ENCODE assay signal across 13 cellular contexts in genomic region chr1:25556132-25556670, GRCh38. TPM values are rescaled to one million over a fixed set of nuclear protein-coding genes. Genes with fewer than 3 reads are reported as not detected.
A peak's percentile ranks its signal among the peaks of the same experiment; 100 is the strongest.
DNase-seq lines count a peak whose midpoint lies in the region; ATAC-seq, FAIRE-seq and TF ChIP-seq lines count a peak whose summit lies in the region.
"Had no signal": no experiment of that assay in that cellular context is flagged by ENCODE, and none has a peak within 500 bp of the region (broad histone marks: within the 10 kb centered on the region; RNA-seq: fewer than 3 reads in every experiment).

No MANE protein-coding gene starts in this region.

- H3K14ac ChIP-seq in mesenchymal stem cell (ENCODE audit: low read length in 2 of 2) = no peak overlapping the region

- no peak for FAIRE-seq in astrocyte (lab: Jason Lieb, UNC)

- H3K4me3 Mint-ChIP-seq in MCF 10A (ENCODE audit: unreplicated experiment) = no peak overlapping the region
- no peak overlapping the region for H3K4me3 Mint-ChIP-seq in astrocyte (ENCODE audit: unreplicated experiment)
- H3K4me3 Mint-ChIP-seq: nephron had no signal

- H3K9ac ChIP-seq in astrocyte (ENCODE audit: low read length) (peak overlapping the region; percentile 10), mesenchymal stem cell (ENCODE audit: low read length) (no peak overlapping the region)

- intact Hi-C loops in breast epithelium (cut with DNase I; ENCODE audit: low total_unique reads) (no loop called here), MCF 10A (cut with micrococcal nuclease) (no loop called here)

- H3K4me3 ChIP-seq in breast epithelium (no peak overlapping the region), astrocyte (ENCODE audit: insufficient read depth, low read depth, low read length) (no peak overlapping the region), mesenchymal stem cell (ENCODE audit: insufficient read depth in 1 of 2, low read depth in 1 of 2, low read length in 2 of 2) (no peak overlapping the region), upper lobe of left lung (no peak overlapping the region)
- H3K4me3 ChIP-seq: left ventricle myocardium inferior had no signal

- H3K36me3 Mint-ChIP-seq in MCF 10A (ENCODE audit: insufficient read depth, unreplicated experiment) = peaks cover 10% of the 10 kb centered on the region
- peaks cover 9% of the 10 kb centered on the region for H3K36me3 Mint-ChIP-seq in astrocyte (ENCODE audit: low read depth, unreplicated experiment)

- no peak overlapping the region for H3K4ac ChIP-seq in mesenchymal stem cell (ENCODE audit: low read depth in 1 of 2, low read length in 2 of 2)

- CTCF ChIA-PET in MCF 10A (lab: Yijun Ruan, JAX) = interaction anchor here (0.5 to 1.5 kb wide), 4 partner anchors 17 to 68 kb away, joined by 3 to 4 read pairs (median 4); no protein-coding TSS in a partner anchor

- no peak for DNase-seq in breast epithelium (ENCODE audit: low spot score in 2 of 2)
- no peak for DNase-seq in MCF 10A (ENCODE audit: unreplicated experiment)
- no peak for DNase-seq in astrocyte (ENCODE audit: low read depth)
- no peak for DNase-seq in mesenchymal stem cell
- DNase-seq in upper lobe of left lung = peak in 1 of 2 donors; percentile 61
- DNase-seq in NCI-H187 treated with DMSO at 0.1 percent for 48 hours (lab: John Stamatoyannopoulos, UW) = no peak
- DNase-seq in HK-2 (ENCODE audit: unreplicated experiment) = no peak
- DNase-seq: left ventricle myocardium inferior, NCI-H1694, NCI-H345 had no signal

- H3K9me3 Mint-ChIP-seq in MCF 10A (ENCODE audit: unreplicated experiment) (no peaks in the 10 kb centered on the region), astrocyte (ENCODE audit: unreplicated experiment) (no peaks in the 10 kb centered on the region)
- H3K9me3 Mint-ChIP-seq: activated naive CD4-positive, alpha-beta T cell treated with anti-CD3 and anti-CD28 coated beads, Interleukin-2, amount 50 U/mL, for 72 hours; nephron had no signal

- H3K4me2 ChIP-seq in astrocyte (ENCODE audit: low read length) (peak overlapping the region; percentile 15), mesenchymal stem cell (ENCODE audit: low read length, poor library complexity, severe bottlenecking) (no peak overlapping the region)

- WGBS in mesenchymal stem cell = 96% methylated on average over 9 of the region's 11 CpGs
- WGBS in upper lobe of left lung, 2 donors = 92 to 93% methylated on average over 10 to 11 of the region's 11 CpGs

- H3K4me1 ChIP-seq in breast epithelium = peaks cover 0 to 12% of the 10 kb centered on the region in 2 donors
- H3K4me1 ChIP-seq in astrocyte (ENCODE audit: insufficient read depth, low read length) = peaks cover 8% of the 10 kb centered on the region
- peaks cover 19% of the 10 kb centered on the region for H3K4me1 ChIP-seq in mesenchymal stem cell (ENCODE audit: control insufficient read depth, insufficient read depth, low read depth, low read length)
- H3K4me1 ChIP-seq in upper lobe of left lung = peaks cover 47 to 86% (median 67%) of the 10 kb centered on the region in 4 donors

- H3K27me3 Mint-ChIP-seq in MCF 10A (ENCODE audit: insufficient read depth, unreplicated experiment) = no peaks in the 10 kb centered on the region
- H3K27me3 Mint-ChIP-seq in astrocyte (ENCODE audit: low read depth, unreplicated experiment) = peaks cover 8% of the 10 kb centered on the region

- H3K4me1 Mint-ChIP-seq in MCF 10A (ENCODE audit: insufficient read depth, unreplicated experiment) (peaks cover 6% of the 10 kb centered on the region), astrocyte (ENCODE audit: low read depth, unreplicated experiment) (peaks cover 16% of the 10 kb centered on the region)

- peak overlapping the region in 1 of 2 experiments; percentile 6 for H2BK12ac ChIP-seq in mesenchymal stem cell (ENCODE audit: low read length in 2 of 2)

- no TSS peak for BruUV-seq in MCF 10A (replicated peaks; lab: Mats Ljungman, UMichigan)

- H3K79me1 ChIP-seq in mesenchymal stem cell (replicated peaks; ENCODE audit: low read length, poor library complexity, severe bottlenecking) = peaks cover 49% of the 10 kb centered on the region

- H3K36me3 ChIP-seq in breast epithelium (no peaks in the 10 kb centered on the region), astrocyte (ENCODE audit: insufficient read depth, low read length) (no peaks in the 10 kb centered on the region), mesenchymal stem cell (ENCODE audit: control insufficient read depth in 1 of 2, insufficient read depth in 2 of 2, low read depth in 1 of 2, low read length in 2 of 2) (peaks cover 18 to 49% of the 10 kb centered on the region in 2 experiments), upper lobe of left lung (peaks cover 0 to 39% (median 5%) of the 10 kb centered on the region in 4 donors)

- no peak for TF ChIP-seq EP300 in upper lobe of left lung (IDR thresholded peaks at IDR 0.05)

- no peak overlapping the region for H3K18ac ChIP-seq in mesenchymal stem cell (ENCODE audit: low read depth in 1 of 2, low read length in 2 of 2)

- no peak overlapping the region for H2BK5ac ChIP-seq in mesenchymal stem cell (ENCODE audit: low read depth, low read length, poor library complexity, severe bottlenecking)

- H3K79me2 ChIP-seq in astrocyte (ENCODE audit: insufficient read depth, low read length) = peaks cover 8% of the 10 kb centered on the region

- peaks cover 31% of the 10 kb centered on the region for H4K20me1 ChIP-seq in astrocyte (ENCODE audit: insufficient read depth, low read length)

- H2AFZ ChIP-seq in astrocyte (ENCODE audit: low read depth, low read length) (no peak overlapping the region), mesenchymal stem cell (ENCODE audit: low read depth, low read length) (no peak overlapping the region)

- H3K27ac Mint-ChIP-seq in MCF 10A (ENCODE audit: low read depth, unreplicated experiment) = no peak overlapping the region
- no peak overlapping the region for H3K27ac Mint-ChIP-seq in astrocyte (ENCODE audit: unreplicated experiment)
- H3K27ac Mint-ChIP-seq: nephron had no signal

- H3K27ac ChIP-seq in breast epithelium (peak overlapping the region; percentile 52 to 56), astrocyte (ENCODE audit: low read depth, low read length) (no peak overlapping the region), mesenchymal stem cell (ENCODE audit: low read length, poor library complexity, severe bottlenecking) (no peak overlapping the region), upper lobe of left lung (peak overlapping the region in 3 of 4 donors; percentile 47 to 71 (median 69))
- H3K27ac ChIP-seq: left ventricle myocardium inferior had no signal

- H3K23ac ChIP-seq in mesenchymal stem cell (ENCODE audit: low read length in 2 of 2) = no peak overlapping the region

- POLR2A ChIA-PET in MCF 10A (lab: Yijun Ruan, JAX) = interaction anchor here (0.8 to 1.2 kb wide), 2 partner anchors 13 to 335 kb away, joined by 3 to 6 read pairs; partner anchors contain the start of gene LDLRAP1

- H4K91ac ChIP-seq in mesenchymal stem cell (ENCODE audit: low read length) = no peak overlapping the region

- H2BK120ac ChIP-seq in mesenchymal stem cell (ENCODE audit: low read depth, low read length) = no peak overlapping the region

- no peak overlapping the region for H2BK15ac ChIP-seq in mesenchymal stem cell (ENCODE audit: low read depth, poor library complexity, severe bottlenecking)

- peak overlapping the region; percentile 11 for H2AK5ac ChIP-seq in mesenchymal stem cell (ENCODE audit: low read length, severe bottlenecking)

- no peaks in the 10 kb centered on the region for H3K27me3 ChIP-seq in breast epithelium
- no peaks in the 10 kb centered on the region for H3K27me3 ChIP-seq in astrocyte (ENCODE audit: insufficient read depth, low read length)
- no peaks in the 10 kb centered on the region for H3K27me3 ChIP-seq in mesenchymal stem cell (ENCODE audit: control insufficient read depth in 1 of 2, insufficient read depth in 1 of 2, low read length in 2 of 2)
- no peaks in the 10 kb centered on the region for H3K27me3 ChIP-seq in upper lobe of left lung

- no peak for TF ChIP-seq POLR2A in breast epithelium (IDR thresholded peaks at IDR 0.05)
- no peak for TF ChIP-seq POLR2A in upper lobe of left lung (IDR thresholded peaks at IDR 0.05)

- ATAC-seq in upper lobe of left lung (ENCODE audit: low FRiP score in 2 of 2) (no peak), HG02870 (IDR thresholded peaks at IDR 0.05; ENCODE audit: unreplicated experiment) (no peak)

- TF ChIP-seq CTCF in breast epithelium (IDR thresholded peaks at IDR 0.05) = no peak
- no peak for TF ChIP-seq CTCF in MCF 10A (IDR thresholded peaks at IDR 0.05; ENCODE audit: unreplicated experiment)
- no peak for TF ChIP-seq CTCF in astrocyte (IDR thresholded peaks at IDR 0.05; ENCODE audit: insufficient read depth, low read depth, low read length)
- TF ChIP-seq CTCF in upper lobe of left lung (IDR thresholded peaks at IDR 0.05) = no peak

- H3K9me3 ChIP-seq in breast epithelium (no peaks in the 10 kb centered on the region), astrocyte (ENCODE audit: insufficient read depth, low read depth, low read length) (no peaks in the 10 kb centered on the region), mesenchymal stem cell (ENCODE audit: control insufficient read depth, low read length) (no peaks in the 10 kb centered on the region), upper lobe of left lung (no peaks in the 10 kb centered on the region)
- H3K9me3 ChIP-seq: left ventricle myocardium inferior had no signal

- no peak overlapping the region for H4K8ac ChIP-seq in mesenchymal stem cell (ENCODE audit: low read length)

RNA-seq across cellular contexts. Expression of gene LDLRAP1, which starts 12.8 kb away (rescaled TPM):
- total RNA-seq in breast epithelium (10 to 100 TPM; 10.7 to 17.0 (median 16.5) TPM), MCF 10A (2022) (10.3 and 14.0 TPM in 2 replicates), astrocyte (7.9 and 8.0 TPM in 2 replicates), upper lobe of left lung (10 to 100 TPM; 16.7 to 36.1 (median 30.5) TPM)
- 11.6 TPM for polyA plus RNA-seq in mesenchymal stem cell (2013, experiment 1 of 2)
- 12.2 TPM for polyA plus RNA-seq in mesenchymal stem cell (2013, experiment 2 of 2)

Comparison
In these comparisons a context has a peak if more than half of its experiments do, and no peak if none do; other contexts are left out.
1. H3K27ac ChIP-seq: peak in breast epithelium (2 of 2) and upper lobe of left lung (3 of 4); none in astrocyte (single experiment) and mesenchymal stem cell (single experiment).